Comparison of ENCODE assay signal across 2 cellular contexts in the genomic region with DNA sequence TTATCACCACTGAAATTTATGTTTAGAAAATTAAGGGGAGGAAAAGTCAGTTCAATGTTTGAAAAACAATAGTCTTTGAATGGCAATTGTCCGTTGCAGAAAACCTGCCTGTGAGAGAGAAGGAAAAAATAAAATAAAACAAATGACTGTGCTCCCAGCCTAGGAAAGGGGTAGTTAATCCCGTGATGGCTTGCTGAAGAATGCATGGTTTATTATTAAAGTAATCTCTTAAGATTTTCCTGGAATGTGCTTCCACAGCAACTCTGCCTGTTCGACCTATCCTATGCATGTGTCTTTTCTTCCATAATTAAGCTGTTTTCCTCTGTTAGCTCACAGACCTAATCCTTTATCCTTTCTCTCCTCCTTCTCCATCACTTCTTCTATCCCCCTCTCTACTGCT.
TF ChIP-seq lines count a peak whose summit lies in the region.

No MANE protein-coding gene starts in this region.

TF ChIP-seq in SK-N-SH, 30 proteins besides CTCF, POLR2A, EP300 and RAD21 (continued from another document):
- TF ChIP-seq, protein P1, sequence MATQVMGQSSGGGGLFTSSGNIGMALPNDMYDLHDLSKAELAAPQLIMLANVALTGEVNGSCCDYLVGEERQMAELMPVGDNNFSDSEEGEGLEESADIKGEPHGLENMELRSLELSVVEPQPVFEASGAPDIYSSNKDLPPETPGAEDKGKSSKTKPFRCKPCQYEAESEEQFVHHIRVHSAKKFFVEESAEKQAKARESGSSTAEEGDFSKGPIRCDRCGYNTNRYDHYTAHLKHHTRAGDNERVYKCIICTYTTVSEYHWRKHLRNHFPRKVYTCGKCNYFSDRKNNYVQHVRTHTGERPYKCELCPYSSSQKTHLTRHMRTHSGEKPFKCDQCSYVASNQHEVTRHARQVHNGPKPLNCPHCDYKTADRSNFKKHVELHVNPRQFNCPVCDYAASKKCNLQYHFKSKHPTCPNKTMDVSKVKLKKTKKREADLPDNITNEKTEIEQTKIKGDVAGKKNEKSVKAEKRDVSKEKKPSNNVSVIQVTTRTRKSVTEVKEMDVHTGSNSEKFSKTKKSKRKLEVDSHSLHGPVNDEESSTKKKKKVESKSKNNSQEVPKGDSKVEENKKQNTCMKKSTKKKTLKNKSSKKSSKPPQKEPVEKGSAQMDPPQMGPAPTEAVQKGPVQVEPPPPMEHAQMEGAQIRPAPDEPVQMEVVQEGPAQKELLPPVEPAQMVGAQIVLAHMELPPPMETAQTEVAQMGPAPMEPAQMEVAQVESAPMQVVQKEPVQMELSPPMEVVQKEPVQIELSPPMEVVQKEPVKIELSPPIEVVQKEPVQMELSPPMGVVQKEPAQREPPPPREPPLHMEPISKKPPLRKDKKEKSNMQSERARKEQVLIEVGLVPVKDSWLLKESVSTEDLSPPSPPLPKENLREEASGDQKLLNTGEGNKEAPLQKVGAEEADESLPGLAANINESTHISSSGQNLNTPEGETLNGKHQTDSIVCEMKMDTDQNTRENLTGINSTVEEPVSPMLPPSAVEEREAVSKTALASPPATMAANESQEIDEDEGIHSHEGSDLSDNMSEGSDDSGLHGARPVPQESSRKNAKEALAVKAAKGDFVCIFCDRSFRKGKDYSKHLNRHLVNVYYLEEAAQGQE (IDR thresholded peaks at IDR 0.05; ENCODE audit: low read depth, low read length), result no peak
- no peak for TF ChIP-seq RFX5 (IDR thresholded peaks at IDR 0.05; ENCODE audit: low read length)
- no peak for TF ChIP-seq TCF12 (IDR thresholded peaks at IDR 0.05)
- TF ChIP-seq NFIC (IDR thresholded peaks at IDR 0.05; ENCODE audit: borderline replicate concordance), result no peak

TF ChIP-seq in SK-N-SH treated with all-trans-retinoic acid at 6 μM for 48 hours, 23 proteins besides CTCF, POLR2A, EP300 and RAD21 (continued from another document):
- TF ChIP-seq, protein P2, sequence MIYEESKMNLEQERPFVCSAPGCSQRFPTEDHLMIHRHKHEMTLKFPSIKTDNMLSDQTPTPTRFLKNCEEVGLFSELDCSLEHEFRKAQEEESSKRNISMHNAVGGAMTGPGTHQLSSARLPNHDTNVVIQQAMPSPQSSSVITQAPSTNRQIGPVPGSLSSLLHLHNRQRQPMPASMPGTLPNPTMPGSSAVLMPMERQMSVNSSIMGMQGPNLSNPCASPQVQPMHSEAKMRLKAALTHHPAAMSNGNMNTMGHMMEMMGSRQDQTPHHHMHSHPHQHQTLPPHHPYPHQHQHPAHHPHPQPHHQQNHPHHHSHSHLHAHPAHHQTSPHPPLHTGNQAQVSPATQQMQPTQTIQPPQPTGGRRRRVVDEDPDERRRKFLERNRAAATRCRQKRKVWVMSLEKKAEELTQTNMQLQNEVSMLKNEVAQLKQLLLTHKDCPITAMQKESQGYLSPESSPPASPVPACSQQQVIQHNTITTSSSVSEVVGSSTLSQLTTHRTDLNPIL (CRISPR knock-in tag; IDR thresholded peaks at IDR 0.05; ENCODE audit: low read depth), result no peak
- TF ChIP-seq ISL1 (CRISPR knock-in tag; IDR thresholded peaks at IDR 0.05) (no peak), ARNTL (CRISPR knock-in tag; IDR thresholded peaks at IDR 0.05; ENCODE audit: borderline replicate concordance, low read depth) (no peak), TCF4 (CRISPR knock-in tag; IDR thresholded peaks at IDR 0.05; ENCODE audit: borderline replicate concordance) (no peak), SNAI2 (CRISPR knock-in tag; IDR thresholded peaks at IDR 0.05) (no peak), ZNF70 (CRISPR knock-in tag; IDR thresholded peaks at IDR 0.05) (no peak), ZNF565 (CRISPR knock-in tag; conservative IDR thresholded peaks at IDR 0.05; ENCODE audit: low read depth) (no peak), TOX (CRISPR knock-in tag; IDR thresholded peaks at IDR 0.05; ENCODE audit: borderline replicate concordance) (no peak), BACH2 (CRISPR knock-in tag; IDR thresholded peaks at IDR 0.05; ENCODE audit: borderline replicate concordance) (no peak), ZFP3 (CRISPR knock-in tag; IDR thresholded peaks at IDR 0.05) (no peak)
- TF ChIP-seq, protein P3, sequence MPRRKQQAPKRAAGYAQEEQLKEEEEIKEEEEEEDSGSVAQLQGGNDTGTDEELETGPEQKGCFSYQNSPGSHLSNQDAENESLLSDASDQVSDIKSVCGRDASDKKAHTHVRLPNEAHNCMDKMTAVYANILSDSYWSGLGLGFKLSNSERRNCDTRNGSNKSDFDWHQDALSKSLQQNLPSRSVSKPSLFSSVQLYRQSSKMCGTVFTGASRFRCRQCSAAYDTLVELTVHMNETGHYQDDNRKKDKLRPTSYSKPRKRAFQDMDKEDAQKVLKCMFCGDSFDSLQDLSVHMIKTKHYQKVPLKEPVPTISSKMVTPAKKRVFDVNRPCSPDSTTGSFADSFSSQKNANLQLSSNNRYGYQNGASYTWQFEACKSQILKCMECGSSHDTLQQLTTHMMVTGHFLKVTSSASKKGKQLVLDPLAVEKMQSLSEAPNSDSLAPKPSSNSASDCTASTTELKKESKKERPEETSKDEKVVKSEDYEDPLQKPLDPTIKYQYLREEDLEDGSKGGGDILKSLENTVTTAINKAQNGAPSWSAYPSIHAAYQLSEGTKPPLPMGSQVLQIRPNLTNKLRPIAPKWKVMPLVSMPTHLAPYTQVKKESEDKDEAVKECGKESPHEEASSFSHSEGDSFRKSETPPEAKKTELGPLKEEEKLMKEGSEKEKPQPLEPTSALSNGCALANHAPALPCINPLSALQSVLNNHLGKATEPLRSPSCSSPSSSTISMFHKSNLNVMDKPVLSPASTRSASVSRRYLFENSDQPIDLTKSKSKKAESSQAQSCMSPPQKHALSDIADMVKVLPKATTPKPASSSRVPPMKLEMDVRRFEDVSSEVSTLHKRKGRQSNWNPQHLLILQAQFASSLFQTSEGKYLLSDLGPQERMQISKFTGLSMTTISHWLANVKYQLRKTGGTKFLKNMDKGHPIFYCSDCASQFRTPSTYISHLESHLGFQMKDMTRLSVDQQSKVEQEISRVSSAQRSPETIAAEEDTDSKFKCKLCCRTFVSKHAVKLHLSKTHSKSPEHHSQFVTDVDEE (CRISPR knock-in tag; IDR thresholded peaks at IDR 0.05), result no peak
